1 cellular context compared by ENCODE assay signal in the genomic region with DNA sequence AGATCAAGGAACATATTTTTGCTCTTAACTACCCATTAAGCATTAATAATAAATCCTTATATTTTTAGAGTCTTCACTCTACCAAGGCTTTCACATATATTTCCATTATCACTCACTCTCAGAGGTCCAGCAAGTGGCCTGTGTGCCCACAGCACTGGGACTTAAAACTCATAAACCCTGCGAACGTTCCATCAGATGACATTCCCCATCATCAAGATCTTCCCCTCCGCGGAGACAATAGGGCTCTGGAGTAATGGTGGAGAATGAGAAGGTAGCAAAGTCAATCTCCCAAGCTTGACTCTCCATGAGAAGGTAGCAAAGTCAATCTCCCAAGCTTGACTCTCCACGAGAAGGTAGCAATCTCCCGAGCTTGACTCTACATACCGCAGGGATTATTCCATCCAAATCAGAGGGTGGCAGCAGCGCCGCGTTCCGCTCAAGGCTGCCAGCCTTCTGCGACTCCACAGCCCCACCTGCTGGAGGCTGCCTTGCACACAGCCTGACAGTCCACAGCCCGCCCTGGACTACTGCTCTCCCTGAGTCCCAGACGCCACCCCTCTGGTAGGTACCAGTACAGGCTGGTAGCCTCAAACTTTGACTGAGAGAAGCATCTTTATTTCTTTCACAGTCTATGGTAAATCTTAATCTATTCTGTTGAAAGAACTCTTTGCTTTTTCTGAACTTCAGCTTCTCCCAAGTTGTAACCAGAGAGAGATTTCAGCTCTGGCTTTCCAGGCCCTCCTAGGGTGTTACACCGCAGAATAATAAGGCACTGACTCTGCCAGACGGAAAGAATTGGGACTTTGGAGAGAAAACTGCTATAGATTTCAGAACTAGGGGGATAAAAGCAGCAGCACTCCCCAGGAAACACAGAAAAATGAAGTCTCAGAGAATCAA.
A peak's percentile ranks its signal among the peaks of the same experiment; 100 is the strongest.
TF ChIP-seq lines count a peak whose summit lies in the region.

No MANE protein-coding gene starts in this region.

TF ChIP-seq in HEK293, 187 proteins besides CTCF, POLR2A, EP300 and RAD21 (continued from another document):
- TF ChIP-seq, protein P1, sequence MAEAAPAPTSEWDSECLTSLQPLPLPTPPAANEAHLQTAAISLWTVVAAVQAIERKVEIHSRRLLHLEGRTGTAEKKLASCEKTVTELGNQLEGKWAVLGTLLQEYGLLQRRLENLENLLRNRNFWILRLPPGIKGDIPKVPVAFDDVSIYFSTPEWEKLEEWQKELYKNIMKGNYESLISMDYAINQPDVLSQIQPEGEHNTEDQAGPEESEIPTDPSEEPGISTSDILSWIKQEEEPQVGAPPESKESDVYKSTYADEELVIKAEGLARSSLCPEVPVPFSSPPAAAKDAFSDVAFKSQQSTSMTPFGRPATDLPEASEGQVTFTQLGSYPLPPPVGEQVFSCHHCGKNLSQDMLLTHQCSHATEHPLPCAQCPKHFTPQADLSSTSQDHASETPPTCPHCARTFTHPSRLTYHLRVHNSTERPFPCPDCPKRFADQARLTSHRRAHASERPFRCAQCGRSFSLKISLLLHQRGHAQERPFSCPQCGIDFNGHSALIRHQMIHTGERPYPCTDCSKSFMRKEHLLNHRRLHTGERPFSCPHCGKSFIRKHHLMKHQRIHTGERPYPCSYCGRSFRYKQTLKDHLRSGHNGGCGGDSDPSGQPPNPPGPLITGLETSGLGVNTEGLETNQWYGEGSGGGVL (tag by site-specific recombination; IDR thresholded peaks at IDR 0.05): no peak
- TF ChIP-seq ZNF530 (tag by site-specific recombination; IDR thresholded peaks at IDR 0.05; ENCODE audit: low read depth): no peak
- TF ChIP-seq, protein P2, sequence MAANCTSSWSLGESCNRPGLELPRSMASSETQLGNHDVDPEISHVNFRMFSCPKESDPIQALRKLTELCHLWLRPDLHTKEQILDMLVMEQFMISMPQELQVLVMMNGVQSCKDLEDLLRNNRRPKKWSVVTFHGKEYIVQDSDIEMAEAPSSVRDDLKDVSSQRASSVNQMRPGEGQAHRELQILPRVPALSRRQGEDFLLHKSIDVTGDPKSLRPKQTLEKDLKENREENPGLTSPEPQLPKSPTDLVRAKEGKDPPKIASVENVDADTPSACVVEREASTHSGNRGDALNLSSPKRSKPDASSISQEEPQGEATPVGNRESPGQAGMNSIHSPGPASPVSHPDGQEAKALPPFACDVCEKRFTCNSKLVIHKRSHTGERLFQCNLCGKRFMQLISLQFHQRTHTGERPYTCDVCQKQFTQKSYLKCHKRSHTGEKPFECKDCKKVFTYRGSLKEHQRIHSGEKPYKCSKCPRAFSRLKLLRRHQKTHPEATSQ (tag by site-specific recombination; IDR thresholded peaks at IDR 0.05): no peak
- no peak for TF ChIP-seq ZNF585B (tag by site-specific recombination; IDR thresholded peaks at IDR 0.05)
- peak; percentile 84 for TF ChIP-seq ZNF2 (tag by site-specific recombination; IDR thresholded peaks at IDR 0.05)
- TF ChIP-seq ZNF366 (tag by site-specific recombination; conservative IDR thresholded peaks at IDR 0.05): no peak
- TF ChIP-seq ZNF501 (tag by site-specific recombination; IDR thresholded peaks at IDR 0.05): peak; percentile 52; the same call in 1 of the 2 replicates
- no peak for TF ChIP-seq ZNF311 (tag by site-specific recombination; IDR thresholded peaks at IDR 0.05; ENCODE audit: borderline replicate concordance)
- no peak for TF ChIP-seq ZNF623 (tag by site-specific recombination; IDR thresholded peaks at IDR 0.05)
- TF ChIP-seq, protein P3, sequence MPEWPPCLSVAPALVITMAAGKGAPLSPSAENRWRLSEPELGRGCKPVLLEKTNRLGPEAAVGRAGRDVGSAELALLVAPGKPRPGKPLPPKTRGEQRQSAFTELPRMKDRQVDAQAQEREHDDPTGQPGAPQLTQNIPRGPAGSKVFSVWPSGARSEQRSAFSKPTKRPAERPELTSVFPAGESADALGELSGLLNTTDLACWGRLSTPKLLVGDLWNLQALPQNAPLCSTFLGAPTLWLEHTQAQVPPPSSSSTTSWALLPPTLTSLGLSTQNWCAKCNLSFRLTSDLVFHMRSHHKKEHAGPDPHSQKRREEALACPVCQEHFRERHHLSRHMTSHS (tag by site-specific recombination; IDR thresholded peaks at IDR 0.05): no peak
- TF ChIP-seq, protein P4, sequence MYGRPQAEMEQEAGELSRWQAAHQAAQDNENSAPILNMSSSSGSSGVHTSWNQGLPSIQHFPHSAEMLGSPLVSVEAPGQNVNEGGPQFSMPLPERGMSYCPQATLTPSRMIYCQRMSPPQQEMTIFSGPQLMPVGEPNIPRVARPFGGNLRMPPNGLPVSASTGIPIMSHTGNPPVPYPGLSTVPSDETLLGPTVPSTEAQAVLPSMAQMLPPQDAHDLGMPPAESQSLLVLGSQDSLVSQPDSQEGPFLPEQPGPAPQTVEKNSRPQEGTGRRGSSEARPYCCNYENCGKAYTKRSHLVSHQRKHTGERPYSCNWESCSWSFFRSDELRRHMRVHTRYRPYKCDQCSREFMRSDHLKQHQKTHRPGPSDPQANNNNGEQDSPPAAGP (tag by site-specific recombination; IDR thresholded peaks at IDR 0.05): peak; percentile 48; the same call in 1 of the 2 replicates
- TF ChIP-seq, protein P5, sequence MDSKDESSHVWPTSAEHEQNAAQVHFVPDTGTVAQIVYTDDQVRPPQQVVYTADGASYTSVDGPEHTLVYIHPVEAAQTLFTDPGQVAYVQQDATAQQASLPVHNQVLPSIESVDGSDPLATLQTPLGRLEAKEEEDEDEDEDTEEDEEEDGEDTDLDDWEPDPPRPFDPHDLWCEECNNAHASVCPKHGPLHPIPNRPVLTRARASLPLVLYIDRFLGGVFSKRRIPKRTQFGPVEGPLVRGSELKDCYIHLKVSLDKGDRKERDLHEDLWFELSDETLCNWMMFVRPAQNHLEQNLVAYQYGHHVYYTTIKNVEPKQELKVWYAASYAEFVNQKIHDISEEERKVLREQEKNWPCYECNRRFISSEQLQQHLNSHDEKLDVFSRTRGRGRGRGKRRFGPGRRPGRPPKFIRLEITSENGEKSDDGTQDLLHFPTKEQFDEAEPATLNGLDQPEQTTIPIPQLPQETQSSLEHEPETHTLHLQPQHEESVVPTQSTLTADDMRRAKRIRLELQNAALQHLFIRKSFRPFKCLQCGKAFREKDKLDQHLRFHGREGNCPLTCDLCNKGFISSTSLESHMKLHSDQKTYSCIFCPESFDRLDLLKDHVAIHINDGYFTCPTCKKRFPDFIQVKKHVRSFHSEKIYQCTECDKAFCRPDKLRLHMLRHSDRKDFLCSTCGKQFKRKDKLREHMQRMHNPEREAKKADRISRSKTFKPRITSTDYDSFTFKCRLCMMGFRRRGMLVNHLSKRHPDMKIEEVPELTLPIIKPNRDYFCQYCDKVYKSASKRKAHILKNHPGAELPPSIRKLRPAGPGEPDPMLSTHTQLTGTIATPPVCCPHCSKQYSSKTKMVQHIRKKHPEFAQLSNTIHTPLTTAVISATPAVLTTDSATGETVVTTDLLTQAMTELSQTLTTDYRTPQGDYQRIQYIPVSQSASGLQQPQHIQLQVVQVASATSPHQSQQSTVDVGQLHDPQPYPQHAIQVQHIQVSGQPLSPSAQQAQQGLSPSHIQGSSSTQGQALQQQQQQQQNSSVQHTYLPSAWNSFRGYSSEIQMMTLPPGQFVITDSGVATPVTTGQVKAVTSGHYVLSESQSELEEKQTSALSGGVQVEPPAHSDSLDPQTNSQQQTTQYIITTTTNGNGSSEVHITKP (tag by site-specific recombination; IDR thresholded peaks at IDR 0.05): peak; percentile 92
- no peak for TF ChIP-seq ZNF416 (tag by site-specific recombination; IDR thresholded peaks at IDR 0.05)
- TF ChIP-seq ZSCAN30 (tag by site-specific recombination; IDR thresholded peaks at IDR 0.05): 0 out of 2 replicates have a peak, but pooled peaks have one; percentile 51
- TF ChIP-seq ZNF394 (tag by site-specific recombination; IDR thresholded peaks at IDR 0.05; ENCODE audit: borderline replicate concordance): peak; percentile 14; the same call in 1 of the 2 replicates
- TF ChIP-seq, protein P6, sequence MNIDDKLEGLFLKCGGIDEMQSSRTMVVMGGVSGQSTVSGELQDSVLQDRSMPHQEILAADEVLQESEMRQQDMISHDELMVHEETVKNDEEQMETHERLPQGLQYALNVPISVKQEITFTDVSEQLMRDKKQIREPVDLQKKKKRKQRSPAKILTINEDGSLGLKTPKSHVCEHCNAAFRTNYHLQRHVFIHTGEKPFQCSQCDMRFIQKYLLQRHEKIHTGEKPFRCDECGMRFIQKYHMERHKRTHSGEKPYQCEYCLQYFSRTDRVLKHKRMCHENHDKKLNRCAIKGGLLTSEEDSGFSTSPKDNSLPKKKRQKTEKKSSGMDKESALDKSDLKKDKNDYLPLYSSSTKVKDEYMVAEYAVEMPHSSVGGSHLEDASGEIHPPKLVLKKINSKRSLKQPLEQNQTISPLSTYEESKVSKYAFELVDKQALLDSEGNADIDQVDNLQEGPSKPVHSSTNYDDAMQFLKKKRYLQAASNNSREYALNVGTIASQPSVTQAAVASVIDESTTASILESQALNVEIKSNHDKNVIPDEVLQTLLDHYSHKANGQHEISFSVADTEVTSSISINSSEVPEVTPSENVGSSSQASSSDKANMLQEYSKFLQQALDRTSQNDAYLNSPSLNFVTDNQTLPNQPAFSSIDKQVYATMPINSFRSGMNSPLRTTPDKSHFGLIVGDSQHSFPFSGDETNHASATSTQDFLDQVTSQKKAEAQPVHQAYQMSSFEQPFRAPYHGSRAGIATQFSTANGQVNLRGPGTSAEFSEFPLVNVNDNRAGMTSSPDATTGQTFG (tag by site-specific recombination; IDR thresholded peaks at IDR 0.05; ENCODE audit: borderline replicate concordance): no peak
- TF ChIP-seq GLI4 (tag by site-specific recombination; IDR thresholded peaks at IDR 0.05): no peak
- no peak for TF ChIP-seq ZNF660 (tag by site-specific recombination; IDR thresholded peaks at IDR 0.05)
- TF ChIP-seq ZNF654 (tag by site-specific recombination; IDR thresholded peaks at IDR 0.05; ENCODE audit: low read depth): peak; percentile 90
- no peak for TF ChIP-seq ZNF174 (tag by site-specific recombination; IDR thresholded peaks at IDR 0.05)
- TF ChIP-seq ZNF843 (tag by site-specific recombination; IDR thresholded peaks at IDR 0.05): no peak
